11 cellular contexts compared by ENCODE assay signal in the genomic region with DNA sequence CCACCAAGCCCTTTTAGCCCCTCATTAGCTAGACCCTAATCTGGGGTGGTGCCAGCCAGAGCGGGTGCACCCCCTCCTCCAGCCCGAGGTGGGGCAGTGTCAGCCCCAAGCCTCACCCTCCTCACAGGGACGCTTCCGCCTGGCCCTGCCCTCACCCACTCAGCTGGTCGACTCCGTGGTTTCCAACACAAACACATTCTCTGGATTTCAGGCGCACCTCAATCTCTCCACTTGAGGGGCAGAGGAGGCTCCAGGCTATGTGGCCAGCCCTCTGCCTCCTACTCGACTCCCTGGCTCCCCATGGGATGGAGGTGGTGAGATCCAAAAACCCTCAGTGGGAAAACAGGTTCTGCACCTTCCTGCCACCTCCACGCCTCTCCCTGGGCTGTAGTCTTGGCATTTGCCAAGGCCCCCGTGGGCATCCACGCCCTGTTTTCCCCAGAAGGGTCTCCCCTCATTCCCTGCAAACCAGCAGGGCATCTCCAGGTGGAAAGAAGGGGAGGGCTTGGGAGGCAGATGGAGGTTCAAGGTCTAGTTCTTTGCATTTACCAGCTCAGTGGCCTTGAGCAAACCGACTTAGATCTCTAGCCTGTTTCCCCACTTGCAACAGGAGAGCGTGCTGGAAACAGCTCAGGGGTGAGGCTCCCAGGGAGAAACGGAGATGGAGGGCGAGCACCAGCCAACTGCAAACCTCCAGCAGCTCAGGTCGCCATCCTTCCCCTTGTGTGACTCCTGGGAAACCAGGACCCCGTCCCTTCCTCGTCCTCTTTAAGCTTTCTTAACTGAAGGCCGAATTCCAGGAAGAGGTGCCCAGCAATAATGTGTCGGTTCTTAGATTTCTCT. TPM values are rescaled to one million over a fixed set of nuclear protein-coding genes. Genes with fewer than 3 reads are reported as not detected.
DNase-seq lines count a peak whose midpoint lies in the region; ATAC-seq, FAIRE-seq and TF ChIP-seq lines count a peak whose summit lies in the region.
"Had no signal": no experiment of that assay in that cellular context is flagged by ENCODE, and none has a peak within 500 bp of the region (broad histone marks: within the 10 kb centered on the region; RNA-seq: fewer than 3 reads in every experiment).

No MANE protein-coding gene starts in this region.

- H3K27ac ChIP-seq in heart right ventricle, result peak overlapping the region; percentile 31 to 99 (median 97)

- H3K9me3 ChIP-seq in heart right ventricle, result no peaks in the 10 kb centered on the region

- H3K27me3 ChIP-seq in heart right ventricle, result peaks cover 0 to 32% (median 0%) of the 10 kb centered on the region in 7 donors

- H3K4me3 ChIP-seq in heart right ventricle (peak overlapping the region; percentile 80 to 98 (median 88)), retinal pigment epithelial cell (ENCODE audit: low read length) (peak overlapping the region; percentile 93)

- peaks cover 0 to 5% (median 0%) of the 10 kb centered on the region in 9 donors for H3K36me3 ChIP-seq in heart right ventricle

- in situ Hi-C loops in KBM-7 (cut with MboI; ENCODE audit: low pct_unique_long_range_greater_than_20kb, low sequenced_read_pairs), result no loop called here

- DNase-seq in D721Med (ENCODE audit: insufficient read length, low spot score), result no peak
- peak; percentile 79 for DNase-seq in SW480 (ENCODE audit: low spot score)
- DNase-seq in heart right ventricle, result peak; percentile 44 to 50
- peak; percentile 62 for DNase-seq in retinal pigment epithelial cell (ENCODE audit: low read depth)
- DNase-seq in NOMO-1 treated with DMSO at 0.1 percent for 48 hours (lab: John Stamatoyannopoulos, UW; ENCODE audit: unreplicated experiment), result no peak
- no peak for DNase-seq in KBM-7
- DNase-seq in activated CD4-positive, alpha-beta T cell treated with anti-CD3 and anti-CD28 coated beads, Interleukin-2, amount 50 U/mL, for 48 hours, result no peak
- DNase-seq: hippocampal formation; NCI-H187 treated with DMSO at 0.1 percent for 48 hours; stimulated activated CD4-positive, alpha-beta T cell treated with anti-CD3 and anti-CD28 coated beads, Interleukin-15, amount 100 ng/mL, for 24 hours had no signal

- ATAC-seq in heart right ventricle (peak in 7 of 8 donors; percentile 5 to 43 (median 25)), HG03039 (IDR thresholded peaks at IDR 0.05; ENCODE audit: unreplicated experiment) (no peak)

- 26% methylated on average over 20 of the region's 20 CpGs for WGBS in heart right ventricle, 2 donors

- TF ChIP-seq CTCF in D721Med (IDR thresholded peaks at IDR 0.05; ENCODE audit: insufficient read depth, missing control alignments), result peak; percentile 25
- peak in 2 of 9 donors; percentile 9 to 18 for TF ChIP-seq CTCF in heart right ventricle (IDR thresholded peaks at IDR 0.05)
- peak; percentile 21 for TF ChIP-seq CTCF in retinal pigment epithelial cell (conservative IDR thresholded peaks at IDR 0.05; ENCODE audit: low read depth, low read length)

- FAIRE-seq in D721Med (lab: Jason Lieb, UNC), result no peak

- intact Hi-C loops in heart right ventricle (cut with DNase I), result loop anchor here in 5 of 10 donors (2.0 to 10.0 kb wide), 6 partner anchors 39 to 344 kb away; no protein-coding TSS in a partner anchor

- H3K4me1 ChIP-seq in heart right ventricle, result peaks cover 25 to 57% (median 49%) of the 10 kb centered on the region in 9 donors

RNA-seq across cellular contexts. Expression of a gene that starts 1.7 kb away (rescaled TPM):
- total RNA-seq in heart right ventricle, result 100 to 1,000 TPM in 1 of 10 donors, 10 to 100 TPM in 9; 44.6 to 108 (median 62.0) TPM
- 10 to 100 TPM; 36.1 to 40.9 TPM for polyA plus RNA-seq in heart right ventricle

Comparison
In these comparisons a context has a peak if more than half of its experiments do, and no peak if none do; other contexts are left out.
1. DNase-seq: peak in SW480 (single experiment), heart right ventricle (2 of 2) and retinal pigment epithelial cell (single experiment); none in D721Med (single experiment), NOMO-1 treated with DMSO at 0.1 percent for 48 hours (single experiment), KBM-7 (single experiment) and activated CD4-positive, alpha-beta T cell treated with anti-CD3 and anti-CD28 coated beads, Interleukin-2, amount 50 U/mL, for 48 hours (0 of 2).